8 cellular contexts compared by ENCODE assay signal in the genomic region with DNA sequence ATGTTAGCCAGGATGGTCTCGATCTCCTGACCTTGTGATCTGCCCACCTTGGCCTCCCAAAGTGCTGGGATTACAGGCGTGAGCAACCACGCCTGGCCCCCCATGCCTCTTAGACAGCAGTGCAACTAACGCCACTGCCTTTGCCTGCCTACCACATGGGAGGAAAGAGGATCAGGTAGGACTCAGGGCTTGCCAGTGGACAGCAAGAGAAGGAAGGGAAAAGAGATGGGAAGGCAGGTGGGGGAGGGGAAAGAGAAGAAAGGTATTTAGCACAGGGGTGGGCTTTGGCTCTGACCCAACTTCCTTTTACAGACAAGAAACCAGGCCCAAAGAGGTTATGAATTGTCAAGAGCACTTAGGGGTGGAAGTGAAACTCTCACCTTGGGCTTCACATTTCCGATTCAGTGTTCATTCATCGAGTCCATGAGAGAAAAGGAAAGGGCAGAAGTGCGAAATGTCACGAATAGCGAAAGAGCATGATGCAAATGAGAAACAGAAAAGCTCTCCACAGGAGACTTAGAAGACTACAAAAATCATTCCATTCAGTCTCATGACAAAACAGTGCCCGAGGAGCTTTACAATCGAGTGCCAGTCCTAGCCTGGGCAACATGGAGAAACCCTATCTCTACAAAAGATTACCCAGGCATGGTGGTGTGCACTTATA. TPM values are rescaled to one million over a fixed set of nuclear protein-coding genes. Genes with fewer than 3 reads are reported as not detected.
DNase-seq lines count a peak whose midpoint lies in the region; ATAC-seq and TF ChIP-seq lines count a peak whose summit lies in the region.

No MANE protein-coding gene starts in this region.

- H3K27ac Mint-ChIP-seq in T-helper 1 cell treated with Interleukin-12 subunit alpha and Interleukin-12 subunit beta and Interleukin-4 antibody, amounts not matched to agents 30 μg/mL and 1 μg/mL, for 36 hours: peak overlapping the region; percentile 50

- TF ChIP-seq CTCF in heart right ventricle (IDR thresholded peaks at IDR 0.05): no peak

- peaks cover 20% of the 10 kb centered on the region for H3K27me3 Mint-ChIP-seq in T-helper 1 cell treated with Interleukin-12 subunit alpha and Interleukin-12 subunit beta and Interleukin-4 antibody, amounts not matched to agents 30 μg/mL and 1 μg/mL, for 36 hours (ENCODE audit: low read depth)

- no peak for DNase-seq in activated CD4-positive, CD25-positive, alpha-beta regulatory T cell treated with anti-CD3 and anti-CD28 coated beads, Interleukin-2, amount 50 U/mL, for 72 hours
- DNase-seq in stimulated activated CD4-positive, alpha-beta T cell treated with anti-CD3 and anti-CD28 coated beads, Interleukin-1b, Interleukin-23, amount 100 ng/mL, for 48 hours: peak; percentile 62
- DNase-seq in heart right ventricle (no peak), posterior vena cava (ENCODE audit: low spot score) (no peak), COLO668 (lab: John Stamatoyannopoulos, UW; ENCODE audit: unreplicated experiment) (no peak)

- peaks cover 4% of the 10 kb centered on the region for H3K36me3 Mint-ChIP-seq in T-helper 1 cell treated with Interleukin-12 subunit alpha and Interleukin-12 subunit beta and Interleukin-4 antibody, amounts not matched to agents 30 μg/mL and 1 μg/mL, for 36 hours (ENCODE audit: low read depth)

- H3K36me3 ChIP-seq in heart right ventricle: no peaks in the 10 kb centered on the region

- H3K27ac ChIP-seq in heart right ventricle: no peak overlapping the region

- intact Hi-C loops in heart right ventricle (cut with DNase I) (no loop called here), posterior vena cava (cut with DNase I) (no loop called here)

- H3K9me3 ChIP-seq in heart right ventricle: no peaks in the 10 kb centered on the region

- peaks cover 0 to 29% (median 0%) of the 10 kb centered on the region in 7 donors for H3K27me3 ChIP-seq in heart right ventricle

- no peak overlapping the region for H3K4me3 ChIP-seq in heart right ventricle

- peak; percentile 63 to 69 for ATAC-seq in activated CD4-positive, CD25-positive, alpha-beta regulatory T cell treated with anti-CD3 and anti-CD28 coated beads, Interleukin-2, amount 50 U/mL, for 24 hours
- peak; percentile 54 for ATAC-seq in HG02938 (IDR thresholded peaks at IDR 0.05; ENCODE audit: unreplicated experiment)
- no peak for ATAC-seq in heart right ventricle

- WGBS in heart right ventricle, 2 donors: 92% methylated on average over 11 of the region's 11 CpGs

- peaks cover 8 to 35% (median 22%) of the 10 kb centered on the region in 9 donors for H3K4me1 ChIP-seq in heart right ventricle

- peaks cover 42% of the 10 kb centered on the region for H3K4me1 Mint-ChIP-seq in T-helper 1 cell treated with Interleukin-12 subunit alpha and Interleukin-12 subunit beta and Interleukin-4 antibody, amounts not matched to agents 30 μg/mL and 1 μg/mL, for 36 hours (ENCODE audit: low read depth)

- no peaks in the 10 kb centered on the region for H3K9me3 Mint-ChIP-seq in T-helper 1 cell treated with Interleukin-12 subunit alpha and Interleukin-12 subunit beta and Interleukin-4 antibody, amounts not matched to agents 30 μg/mL and 1 μg/mL, for 36 hours

- H3K4me3 Mint-ChIP-seq in T-helper 1 cell treated with Interleukin-12 subunit alpha and Interleukin-12 subunit beta and Interleukin-4 antibody, amounts not matched to agents 30 μg/mL and 1 μg/mL, for 36 hours: peak overlapping the region; percentile 17

RNA-seq across cellular contexts. Expression of a gene that starts 36.4 kb away (rescaled TPM):
- total RNA-seq in heart right ventricle (1 to 10 TPM in 9 of 10 donors, under 1 TPM in 1; 0.90 to 2.1 (median 1.3) TPM), posterior vena cava (1 to 10 TPM in 1 of 2 donors, under 1 TPM in 1; 0.93 to 1.3 TPM)
- polyA plus RNA-seq in heart right ventricle: under 1 TPM; 0.66 to 0.83 TPM

Comparison
In these comparisons a context has a peak if more than half of its experiments do, and no peak if none do; other contexts are left out.
1. ATAC-seq: peak in activated CD4-positive, CD25-positive, alpha-beta regulatory T cell treated with anti-CD3 and anti-CD28 coated beads, Interleukin-2, amount 50 U/mL, for 24 hours (2 of 2) and HG02938 (single experiment); none in heart right ventricle (0 of 8).